In the genomic region with DNA sequence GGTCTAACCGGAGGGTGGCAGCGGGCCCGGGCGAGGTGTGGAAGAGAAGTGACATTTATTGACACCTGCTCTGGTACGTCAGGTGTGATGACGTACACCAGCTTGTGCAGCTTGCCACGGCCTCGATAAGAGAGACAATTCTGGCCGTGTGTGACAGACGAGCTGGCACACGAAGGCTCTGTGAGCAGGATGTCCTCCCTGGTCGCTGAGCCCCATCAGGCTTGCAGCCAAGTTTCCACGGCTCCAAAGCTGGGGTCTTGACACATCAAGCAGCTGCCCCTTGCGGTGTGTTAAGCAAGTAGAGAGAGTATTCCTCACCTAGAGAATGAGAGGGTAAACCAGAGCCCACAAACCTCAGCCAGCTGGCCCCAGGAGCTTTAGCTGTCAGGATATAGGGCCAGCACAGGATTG, we compare ENCODE assay signal across 8 cellular contexts. TPM values are rescaled to one million over a fixed set of nuclear protein-coding genes. Genes with fewer than 3 reads are reported as not detected.
DNase-seq lines count a peak whose midpoint lies in the region; ATAC-seq and TF ChIP-seq lines count a peak whose summit lies in the region.

No MANE protein-coding gene starts in this region.

- H3K27ac ChIP-seq in lung (ENCODE audit: low read depth in 1 of 2, low read length in 1 of 2): peak overlapping the region; percentile 21 to 85

- no peaks in the 10 kb centered on the region for H3K36me3 ChIP-seq in lung (ENCODE audit: control insufficient read depth in 2 of 2, insufficient read depth in 2 of 2, low read length in 2 of 2)

- DNase-seq in COR-L47 (lab: John Stamatoyannopoulos, UW) (peak; percentile 70), lung (ENCODE audit: low spot score) (peak; percentile 58), occipital lobe (lab: John Stamatoyannopoulos, UW) (no peak)
- peak; percentile 81 for DNase-seq in NK-92 treated with Interleukin-12 subunit alpha and Interleukin-12 subunit beta, amount 100 ng/mL, for 24 hours (lab: John Stamatoyannopoulos, UW)
- peak; percentile 61 for DNase-seq in activated naive CD4-positive, alpha-beta T cell treated with Interleukin-2 at 50 U/mL for 16 hours
- peak; percentile 65 to 83 (median 74) for DNase-seq in stimulated activated naive CD4-positive, alpha-beta T cell (lab: John Stamatoyannopoulos, UW)

- ATAC-seq in lung (ENCODE audit: insufficient read depth, low FRiP score): peak; percentile 27
- no peak for ATAC-seq in GM18868 (IDR thresholded peaks at IDR 0.05; ENCODE audit: unreplicated experiment)
- ATAC-seq in HG03139 (IDR thresholded peaks at IDR 0.05; ENCODE audit: unreplicated experiment): no peak

- 8 to 9% methylated on average over 14 of the region's 14 CpGs for WGBS in lung, 2 donors

- H3K4me3 ChIP-seq in lung: no peak overlapping the region

- no peaks in the 10 kb centered on the region for H3K27me3 ChIP-seq in lung (ENCODE audit: control insufficient read depth, insufficient read depth)

- no peak for TF ChIP-seq CTCF in lung (IDR thresholded peaks at IDR 0.05; ENCODE audit: control extremely low read depth, extremely low read depth)

- H3K9me3 ChIP-seq in lung (ENCODE audit: control insufficient read depth in 2 of 2, insufficient read depth in 1 of 2, low read length in 1 of 2): peaks cover 0 to 1% of the 10 kb centered on the region in 2 donors

- H3K4me1 ChIP-seq in lung (ENCODE audit: control insufficient read depth in 2 of 2, insufficient read depth in 2 of 2, low read length in 2 of 2): peaks cover 3 to 16% of the 10 kb centered on the region in 2 donors

RNA-seq across cellular contexts. Expression of a gene that starts 30.6 kb away (rescaled TPM):
- total RNA-seq in lung: 10 to 100 TPM in 1 of 2 donors, 1 to 10 TPM in 1; 7.0 to 19.8 TPM
- polyA plus RNA-seq in lung: 1 to 10 TPM; 7.9 to 9.3 TPM
- under 0.01 TPM for total RNA-seq in occipital lobe
